In the genomic region with DNA sequence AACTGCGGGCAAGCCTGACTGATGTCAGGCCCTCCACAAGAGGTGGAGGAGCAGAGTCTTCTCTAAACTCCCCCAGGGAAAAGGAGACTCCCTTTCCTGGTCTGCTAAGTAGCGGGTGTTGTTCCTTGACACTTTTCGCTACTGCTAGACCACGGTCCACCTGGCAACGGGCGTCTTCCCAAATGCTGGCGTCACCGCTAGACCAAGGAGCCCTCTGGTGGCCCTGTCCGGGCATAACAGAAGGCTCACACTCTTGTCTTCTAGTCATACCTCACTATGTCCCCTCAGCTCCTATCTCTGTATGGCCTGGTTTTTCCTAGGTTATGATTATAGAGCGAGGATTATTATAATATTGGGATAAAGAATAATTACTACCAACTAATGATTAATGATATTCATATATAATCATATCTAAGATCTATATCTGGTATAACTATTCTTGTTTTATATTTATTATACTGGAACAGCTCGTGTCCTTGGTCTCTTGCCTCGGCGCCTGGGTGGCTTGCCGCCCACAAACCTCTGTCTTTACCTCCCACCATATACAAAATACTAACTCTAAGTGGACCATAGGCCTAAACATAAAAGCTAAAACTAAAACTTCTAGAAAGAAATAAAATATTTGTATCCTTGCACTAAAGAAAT, we compare ENCODE assay signal across 8 cellular contexts. TPM values are rescaled to one million over a fixed set of nuclear protein-coding genes. Genes with fewer than 3 reads are reported as not detected.
DNase-seq lines count a peak whose midpoint lies in the region; ATAC-seq, FAIRE-seq and TF ChIP-seq lines count a peak whose summit lies in the region.
"Not testable (repeated sequence)": the region's sequence is repeated elsewhere in the genome, so short reads cannot be mapped to it uniquely, and the experiment has no call there.

No MANE protein-coding gene starts in this region.

- SMC1A ChIA-PET in GM12878 (lab: Charles Lee; ENCODE audit: uncharacterized antibody, unreplicated experiment): interaction anchor here (0.5 to 1.2 kb wide), 4 partner anchors 30 to 231 kb away, joined by 3 to 5 read pairs (median 4); no protein-coding TSS in a partner anchor

- H3K9me3 ChIP-seq in BE2C; GM12878 (replicated peaks; ENCODE audit: control insufficient read depth, insufficient read depth, low read length): not testable (repeated sequence)

- not testable (repeated sequence) for H3K4me2 ChIP-seq in GM12878 (ENCODE audit: control insufficient read depth, insufficient read depth)

- not testable (repeated sequence) for H3K4me3 ChIP-seq in BE2C (ENCODE audit: low read depth, low read length); GM12878

- H3K27ac ChIP-seq in GM12878 (ENCODE audit: control insufficient read depth, insufficient read depth): not testable (repeated sequence)

- intact Hi-C loops in GM12878 (cut with micrococcal nuclease; ENCODE audit: unreplicated experiment): loop anchor here (1.0 kb wide), 1 partner anchor 231 kb away; no protein-coding TSS in a partner anchor

- in situ Hi-C loops in GM12878 (cut with MboI): loop anchor here (10.0 kb wide), 1 partner anchor 226 kb away; no protein-coding TSS in a partner anchor

- H3K4me3 Mint-ChIP-seq in WTC11: not testable (repeated sequence)

- peak; percentile 30; the same call in 1 of the 2 replicates for TF ChIP-seq RAD21 in GM12878 (IDR thresholded peaks at IDR 0.05; ENCODE audit: insufficient read depth, low read depth, low read length)

- peaks cover 42% of the 10 kb centered on the region for H3K36me3 ChIP-seq in BE2C
- peaks cover 2 to 18% of the 10 kb centered on the region in 2 experiments for H3K36me3 ChIP-seq in GM12878 (ENCODE audit: control insufficient read depth in 2 of 2, insufficient read depth in 2 of 2, low read length in 1 of 2)

- RAD21 ChIA-PET in GM12878 (lab: Charles Lee; ENCODE audit: unreplicated experiment): not testable (repeated sequence)

- not testable (repeated sequence) for H3K27me3 Mint-ChIP-seq in WTC11 (ENCODE audit: low read depth)

- not testable (repeated sequence) for FAIRE-seq in GM12878 (lab: Jason Lieb, UNC)

- BruUV-seq in GM12878 (replicated peaks; lab: Mats Ljungman, UMichigan): not testable (repeated sequence)

- not testable (repeated sequence) for H3K27me3 ChIP-seq in BE2C; GM12878 (replicated peaks in 1 of 2; ENCODE audit: control insufficient read depth in 2 of 2, insufficient read depth in 2 of 2, low read length in 1 of 2)

- WGBS in GM12878 (ENCODE audit: insufficient coverage, insufficient replicate concordance, low lambda C conversion rate, missing lambda C conversion rate): 87% methylated on average over 13 of the region's 14 CpGs

- TF ChIP-seq POLR2A in GM12878 (IDR thresholded peaks at IDR 0.05; ENCODE audit: low read depth, low read length): not testable (repeated sequence)

- TF ChIP-seq CTCF in BE2C (IDR thresholded peaks at IDR 0.05; ENCODE audit: low read depth, low read length) (peak; percentile 60), WTC11 (IDR thresholded peaks at IDR 0.05) (peak; percentile 47; the same call in 1 of the 2 replicates), GM12878 (IDR thresholded peaks at IDR 0.05 in 2 of 3, conservative IDR thresholded peaks at IDR 0.05 in 1 of 3; ENCODE audit: control insufficient read depth in 2 of 3, extremely low read depth in 1 of 3, insufficient read depth in 1 of 3, low read depth in 3 of 3, low read length in 3 of 3) (peak; percentile 10 to 33 (median 25); a peak in 2 of 6 replicates)

- not testable (repeated sequence) for H4K20me1 ChIP-seq in GM12878 (ENCODE audit: control insufficient read depth, insufficient read depth)

- not testable (repeated sequence) for TF ChIP-seq EP300 in GM12878 (IDR thresholded peaks at IDR 0.05; ENCODE audit: borderline replicate concordance in 1 of 2, control insufficient read depth in 1 of 2, low read depth in 2 of 2, low read length in 2 of 2)

- not testable (repeated sequence) for H3K4me1 ChIP-seq in BE2C; GM12878 (ENCODE audit: control insufficient read depth, insufficient read depth, low read length)

- CTCF ChIA-PET in WTC11 (lab: Charles Lee): interaction anchor here (0.8 to 4.3 kb wide), 7 partner anchors 12 to 225 kb away, joined by 3 to 33 read pairs (median 3); partner anchors contain the start of gene KDM3B
- CTCF ChIA-PET in GM12878 (lab: Yijun Ruan, JAX): interaction anchor here (0.7 to 1.9 kb wide), 5 partner anchors 38 to 231 kb away, joined by 3 to 4 read pairs (median 3); partner anchors contain the start of gene KDM3B

- POLR2A ChIA-PET in WTC11 (lab: Charles Lee): not testable (repeated sequence)
- POLR2A ChIA-PET in GM12878 (lab: Charles Lee): interaction anchor here (0.7 kb wide), 1 partner anchor 21 kb away, joined by 3 read pairs; no protein-coding TSS in a partner anchor

- H2AFZ ChIP-seq in GM12878 (ENCODE audit: control insufficient read depth, low read depth, low read length): not testable (repeated sequence)

- H3K27ac Mint-ChIP-seq in WTC11: not testable (repeated sequence)

- not testable (repeated sequence) for H3K79me2 ChIP-seq in GM12878 (ENCODE audit: control insufficient read depth, insufficient read depth, low read length)

- H3K36me3 Mint-ChIP-seq in WTC11: peaks cover 63% of the 10 kb centered on the region

- not testable (repeated sequence) for H3K9ac ChIP-seq in GM12878 (ENCODE audit: control insufficient read depth, insufficient read depth, low read length)

- DNase-seq in BE2C (peak; percentile 71), GOT3 (lab: John Stamatoyannopoulos, UW) (peak; percentile 15), NCI-H82 (lab: John Stamatoyannopoulos, UW) (peak; percentile 25), WTC11 (ENCODE audit: low spot score) (peak; percentile 78), glomerular visceral epithelial cell (ENCODE audit: extremely low spot score) (peak; percentile 26), midbrain (lab: John Stamatoyannopoulos, UW) (peak; percentile 59)
- DNase-seq in GM12878 (ENCODE audit: low read depth, low spot score): not testable (repeated sequence)
- peak; percentile 9 to 15 for DNase-seq in stimulated activated CD4-positive, alpha-beta T cell treated with anti-CD3 and anti-CD28 coated beads, Interleukin-2, amount 100 ng/mL, for 48 hours

- not testable (repeated sequence) for ATAC-seq in WTC11, GM12878

- not testable (repeated sequence) for H3K4me1 Mint-ChIP-seq in WTC11

- peaks cover 18% of the 10 kb centered on the region for H3K9me3 Mint-ChIP-seq in WTC11

RNA-seq across cellular contexts. Expression of gene REEP2, which starts 27.7 kb away (rescaled TPM):
- 98.2 TPM for polyA plus RNA-seq in BE2C (2012; ENCODE audit: insufficient read depth, insufficient read length, low read depth)
- 47.7 to 51.1 TPM (median 50.9 TPM) in 3 replicates for total RNA-seq in WTC11 (2021)
- 1.2 and 3.8 TPM in 2 replicates for total RNA-seq in GM12878 (2013; cell fraction: nucleolus; rRNA removed)
- total RNA-seq in GM12878 (2014; rRNA removed): 1.9 TPM in 2 replicates
- 1.2 and 1.4 TPM in 2 replicates for total RNA-seq in GM12878 (2014; rRNA removed; fragmentation: Illumina TruSeq; extraction: Trizol)
- 2.5 and 3.1 TPM in 2 replicates for total RNA-seq in GM12878 (2021)
- 0.71 TPM for polyA plus RNA-seq in GM12878 (2011; ENCODE audit: low read depth)
- 1.2 and 2.3 TPM in 2 replicates for polyA plus RNA-seq in GM12878 (2011; rRNA removed)
- 2.4 and 2.5 TPM in 2 replicates for polyA plus RNA-seq in GM12878 (2011; cell fraction: cytosol; rRNA removed)
- polyA plus RNA-seq in GM12878 (2011; cell fraction: nucleus; rRNA removed): 2.3 and 2.9 TPM in 2 replicates
- polyA plus RNA-seq in GM12878 (2012): 2.5 and 3.3 TPM in 2 replicates
- 0.59 and 1.6 TPM in 2 replicates for polyA plus RNA-seq in GM12878 (2014; fragmentation: Illumina TruSeq; extraction: Trizol)
- under 1 TPM; 0.10 to 0.13 TPM for polyA plus RNA-seq in GM12878 (2014; fragmentation: Nextera tagmentation; extraction: Ambion mirVana)
- polyA plus RNA-seq in GM12878 (2014; rRNA removed): 1.4 and 2.2 TPM in 2 replicates
- polyA plus RNA-seq in GM12878 (2016; fragmentation: Nextera tagmentation; extraction: Ambion mirVana): 1 to 10 TPM; 2.2 to 2.4 TPM
- 1.2 and 2.7 TPM in 2 replicates for polyA minus RNA-seq in GM12878 (2011; rRNA and poly(A)+ RNA removed)
- 0.83 and 1.1 TPM in 2 replicates for polyA minus RNA-seq in GM12878 (2011; cell fraction: cytosol; rRNA and poly(A)+ RNA removed)
- polyA minus RNA-seq in GM12878 (2011; cell fraction: nucleus; rRNA and poly(A)+ RNA removed): 0.60 and 0.67 TPM in 2 replicates

RNA-seq across cellular contexts. Expression of gene EGR1, which starts 54.2 kb away (rescaled TPM):
- 12.0 TPM for polyA plus RNA-seq in BE2C (2012; ENCODE audit: insufficient read depth, insufficient read length, low read depth)
- total RNA-seq in WTC11 (2021) (15.7 to 30.0 TPM (median 28.5 TPM) in 3 replicates), GM12878 (2014; rRNA removed) (0.82 and 1.1 TPM in 2 replicates), GM12878 (2014; rRNA removed; fragmentation: Illumina TruSeq; extraction: Trizol) (0.89 and 0.92 TPM in 2 replicates), GM12878 (2021) (7.3 and 9.0 TPM in 2 replicates)
- 9.0 and 10.5 TPM in 2 replicates for total RNA-seq in GM12878 (2013; cell fraction: nucleolus; rRNA removed)
- 4.2 TPM for polyA plus RNA-seq in GM12878 (2011; ENCODE audit: low read depth)
- polyA plus RNA-seq in GM12878 (2011; rRNA removed) (2.2 and 2.3 TPM in 2 replicates), GM12878 (2014; fragmentation: Illumina TruSeq; extraction: Trizol) (4.3 and 5.7 TPM in 2 replicates), GM12878 (2014; fragmentation: Nextera tagmentation; extraction: Ambion mirVana) (1 to 10 TPM; 1.7 to 2.8 TPM), GM12878 (2014; rRNA removed) (4.6 and 5.5 TPM in 2 replicates), GM12878 (2016; fragmentation: Nextera tagmentation; extraction: Ambion mirVana) (1 to 10 TPM; 1.6 to 3.1 TPM)
- polyA plus RNA-seq in GM12878 (2011; cell fraction: cytosol; rRNA removed): 2.8 and 5.1 TPM in 2 replicates
- 21.2 and 21.5 TPM in 2 replicates for polyA plus RNA-seq in GM12878 (2011; cell fraction: nucleus; rRNA removed)
- 8.5 and 17.1 TPM in 2 replicates for polyA plus RNA-seq in GM12878 (2012)
- polyA minus RNA-seq in GM12878 (2011; rRNA and poly(A)+ RNA removed): 3.7 and 8.6 TPM in 2 replicates
- 8.8 and 11.9 TPM in 2 replicates for polyA minus RNA-seq in GM12878 (2011; cell fraction: cytosol; rRNA and poly(A)+ RNA removed)
- 13.2 and 20.7 TPM in 2 replicates for polyA minus RNA-seq in GM12878 (2011; cell fraction: nucleus; rRNA and poly(A)+ RNA removed)

RNA-seq across cellular contexts. Expression of gene KDM3B, which starts 58.6 kb away (rescaled TPM):
- 41.7 TPM for polyA plus RNA-seq in BE2C (2012; ENCODE audit: insufficient read depth, insufficient read length, low read depth)
- total RNA-seq in WTC11 (2021) (86.2 to 89.0 TPM (median 87.9 TPM) in 3 replicates), GM12878 (2014; rRNA removed) (30.3 and 32.0 TPM in 2 replicates), GM12878 (2014; rRNA removed; fragmentation: Illumina TruSeq; extraction: Trizol) (30.5 and 30.9 TPM in 2 replicates), GM12878 (2021) (41.0 and 43.1 TPM in 2 replicates)
- 82.4 and 90.1 TPM in 2 replicates for total RNA-seq in GM12878 (2013; cell fraction: nucleolus; rRNA removed)
- polyA plus RNA-seq in GM12878 (2011; ENCODE audit: low read depth): 24.3 TPM
- polyA plus RNA-seq in GM12878 (2011; rRNA removed) (31.3 and 35.0 TPM in 2 replicates), GM12878 (2014; fragmentation: Illumina TruSeq; extraction: Trizol) (45.7 and 52.5 TPM in 2 replicates), GM12878 (2014; fragmentation: Nextera tagmentation; extraction: Ambion mirVana) (1 to 10 TPM; 8.5 to 9.6 TPM), GM12878 (2014; rRNA removed) (26.7 and 27.7 TPM in 2 replicates), GM12878 (2016; fragmentation: Nextera tagmentation; extraction: Ambion mirVana) (10 to 100 TPM; 13.9 to 14.8 TPM)
- 16.1 and 20.2 TPM in 2 replicates for polyA plus RNA-seq in GM12878 (2011; cell fraction: cytosol; rRNA removed)
- 32.7 and 33.7 TPM in 2 replicates for polyA plus RNA-seq in GM12878 (2011; cell fraction: nucleus; rRNA removed)
- polyA plus RNA-seq in GM12878 (2012): 24.3 and 27.3 TPM in 2 replicates
- polyA minus RNA-seq in GM12878 (2011; rRNA and poly(A)+ RNA removed): 50.0 and 67.0 TPM in 2 replicates
- polyA minus RNA-seq in GM12878 (2011; cell fraction: cytosol; rRNA and poly(A)+ RNA removed): 20.2 and 25.3 TPM in 2 replicates
- 18.3 and 29.3 TPM in 2 replicates for polyA minus RNA-seq in GM12878 (2011; cell fraction: nucleus; rRNA and poly(A)+ RNA removed)

Comparison
In these comparisons a context has a peak if more than half of its experiments do, and no peak if none do; other contexts are left out.
1. RNA of gene REEP2, which starts 27.7 kb away (total RNA-seq): 47.7 to 51.1 TPM in WTC11; 1.2 to 3.8 TPM in GM12878; every median in the first group is over 10 times any median in the second.
2. Peak in every context shown above with its lines, with median percentiles within 50 percentile points of each other: CTCF ChIP-seq.